8 cellular contexts compared by ENCODE assay signal in the genomic region with DNA sequence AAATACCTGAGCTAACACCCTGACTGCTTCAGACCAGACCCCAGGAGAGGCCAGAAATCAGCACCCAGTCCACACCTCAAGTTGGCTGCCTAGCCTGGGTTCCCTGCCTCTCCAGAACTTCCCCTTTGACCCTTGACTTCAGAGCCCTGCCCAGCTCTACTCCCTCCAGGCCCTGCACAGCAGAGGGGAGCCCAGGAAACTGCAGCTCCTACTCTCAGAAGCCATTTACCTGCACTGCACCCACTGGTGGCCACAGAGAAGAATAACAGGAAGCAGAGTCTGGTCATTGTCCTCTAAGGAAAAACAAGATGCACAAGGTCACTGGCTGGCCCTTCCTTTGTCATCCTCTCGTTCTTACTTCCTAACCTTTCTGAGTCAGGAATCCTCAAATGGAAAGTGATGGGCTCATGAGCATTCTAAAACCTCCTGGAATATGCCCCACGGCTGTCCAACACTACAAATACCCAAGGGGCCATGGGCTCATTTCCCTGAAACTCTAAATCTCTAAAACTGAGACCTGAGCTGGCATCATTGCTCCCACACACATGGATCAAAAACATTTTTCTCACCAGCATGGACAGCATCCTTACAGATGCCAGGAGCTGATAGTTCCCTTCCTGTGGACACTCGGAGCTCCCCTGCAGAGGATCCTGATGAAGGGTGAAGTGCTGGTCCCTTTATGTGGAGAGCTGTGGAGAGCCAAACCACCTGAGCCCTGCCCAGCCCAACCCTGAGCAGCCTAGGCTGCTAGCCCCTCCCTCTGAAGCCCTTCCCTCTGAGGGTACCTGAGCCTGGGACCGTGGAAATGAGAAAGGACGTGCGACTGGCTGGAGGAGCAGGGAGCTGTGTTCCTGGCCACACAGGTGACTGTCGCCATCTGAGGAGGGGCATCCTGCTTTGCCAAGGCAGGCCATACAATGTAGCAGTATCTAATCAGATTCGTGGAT. TPM values are rescaled to one million over a fixed set of nuclear protein-coding genes. Genes with fewer than 3 reads are reported as not detected.
DNase-seq lines count a peak whose midpoint lies in the region; ATAC-seq and TF ChIP-seq lines count a peak whose summit lies in the region.

A gene (minus strand): TSS at position 652 of the 947 bp plus-strand sequence. CDS start 68 bp downstream, at position 584.

- no peaks in the 10 kb centered on the region for H3K9me3 Mint-ChIP-seq in activated CD8-positive, alpha-beta memory T cell treated with anti-CD3 and anti-CD28 coated beads, Interleukin-2, amount 10 ng/mL, durations not matched to agents 7 days and 5 days (ENCODE audit: low read depth)

- H3K36me3 Mint-ChIP-seq in activated CD8-positive, alpha-beta memory T cell treated with anti-CD3 and anti-CD28 coated beads, Interleukin-2, amount 10 ng/mL, durations not matched to agents 7 days and 5 days: no peaks in the 10 kb centered on the region

- no peak within 1 kb of the TSS for H3K4me3 Mint-ChIP-seq in activated CD8-positive, alpha-beta memory T cell treated with anti-CD3 and anti-CD28 coated beads, Interleukin-2, amount 10 ng/mL, durations not matched to agents 7 days and 5 days

- TF ChIP-seq CTCF in fibroblast of the aortic adventitia (IDR thresholded peaks at IDR 0.05; ENCODE audit: insufficient read depth, low read length): peak; percentile 66

- CTCF ChIA-PET in activated CD8-positive, alpha-beta memory T cell treated with anti-CD3 and anti-CD28 coated beads, Interleukin-2, amount 10 ng/mL, durations not matched to agents 7 days and 5 days (lab: Charles Lee): interaction anchor here (0.6 to 8.5 kb wide), 53 partner anchors 10 to 281 kb away, joined by 3 to 270 read pairs (median 4); a partner anchor contains a TSS

- ATAC-seq in GM21390 (IDR thresholded peaks at IDR 0.05; ENCODE audit: unreplicated experiment) (peak; percentile 51), sciatic nerve (no peak)
- ATAC-seq in activated CD8-positive, alpha-beta memory T cell treated with anti-CD3 and anti-CD28 coated beads, Interleukin-2, amount 10 ng/mL, durations not matched to agents 7 days and 5 days: peak; percentile 81

- H3K27ac Mint-ChIP-seq in activated CD8-positive, alpha-beta memory T cell treated with anti-CD3 and anti-CD28 coated beads, Interleukin-2, amount 10 ng/mL, durations not matched to agents 7 days and 5 days: peak within 1 kb of the TSS; percentile 71

- DNase-seq in CMK (ENCODE audit: low read depth) (peak; percentile 46), NCI-H460 (ENCODE audit: extremely low read depth, low read depth) (peak; percentile 47), fibroblast of the aortic adventitia (ENCODE audit: low read depth) (peak; percentile 27), sciatic nerve (ENCODE audit: low spot score) (peak; percentile 39), NCI-H128 (lab: John Stamatoyannopoulos, UW; ENCODE audit: unreplicated experiment) (no peak), globus pallidus (ENCODE audit: low spot score) (no peak)
- DNase-seq in activated CD8-positive, alpha-beta memory T cell treated with anti-CD3 and anti-CD28 coated beads, Interleukin-2, amount 10 ng/mL, durations not matched to agents 7 days and 5 days: peak; percentile 73

- H3K4me1 Mint-ChIP-seq in activated CD8-positive, alpha-beta memory T cell treated with anti-CD3 and anti-CD28 coated beads, Interleukin-2, amount 10 ng/mL, durations not matched to agents 7 days and 5 days: peaks cover 4% of the 10 kb centered on the region

- no peak within 1 kb of the TSS for H3K4me3 ChIP-seq in fibroblast of the aortic adventitia (ENCODE audit: low read depth, low read length)

- intact Hi-C loops in sciatic nerve (cut with DNase I): no loop called here

- no peaks in the 10 kb centered on the region for H3K27me3 Mint-ChIP-seq in activated CD8-positive, alpha-beta memory T cell treated with anti-CD3 and anti-CD28 coated beads, Interleukin-2, amount 10 ng/mL, durations not matched to agents 7 days and 5 days

RNA-seq across cellular contexts. Expression of the gene that starts here (rescaled TPM):
- not detected in 2 replicates for total RNA-seq in NCI-H460 (2014; rRNA removed; shearing (Covaris generic))
- polyA plus RNA-seq in NCI-H460 (2014; cell fraction: nucleus; rRNA removed): not detected in 2 replicates
- not detected for total RNA-seq in activated CD8-positive, alpha-beta memory T cell treated with anti-CD3 and anti-CD28 coated beads, Interleukin-2, amount 10 ng/mL, durations not matched to agents 7 days and 5 days
- total RNA-seq in fibroblast of the aortic adventitia (ENCODE audit: low replicate concordance): 3.8 TPM in 1 of 2 replicates, not detected in the other
- total RNA-seq in sciatic nerve: not detected

Comparison
In these comparisons a context has a peak if more than half of its experiments do, and no peak if none do; other contexts are left out.
1. Peak in DNase-seq in NCI-H460; RNA of the gene not detected or under 1 TPM.
2. Peak in DNase-seq and ATAC-seq in activated CD8-positive, alpha-beta memory T cell treated with anti-CD3 and anti-CD28 coated beads, Interleukin-2, amount 10 ng/mL, durations not matched to agents 7 days and 5 days; RNA of the gene not detected or under 1 TPM.
3. Peak in DNase-seq in sciatic nerve; RNA of the gene not detected or under 1 TPM.
4. DNase-seq: peak in CMK (single experiment) and fibroblast of the aortic adventitia (single experiment); none in NCI-H128 (single experiment) and globus pallidus (single experiment).